ENCODE assay signal across 25 cellular contexts in the genomic region with DNA sequence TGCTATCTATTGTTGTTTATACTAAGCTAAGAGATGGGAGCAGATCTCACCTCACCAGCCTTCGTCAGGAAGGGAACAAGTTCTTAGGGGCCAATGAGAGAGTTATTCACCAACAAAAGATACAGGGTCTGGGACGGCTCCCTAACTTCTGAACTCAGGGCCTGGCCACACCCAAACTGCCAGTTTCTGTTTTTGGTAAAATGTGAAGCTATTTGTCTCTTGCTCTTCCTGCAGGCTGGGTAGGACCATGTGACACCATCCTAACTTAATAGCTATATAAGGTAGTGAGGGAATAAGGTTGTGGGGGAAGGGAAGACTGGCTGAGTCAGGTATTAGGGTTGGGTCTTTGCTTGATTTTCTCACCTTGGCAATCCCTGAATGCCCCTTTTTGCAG.
"Had no signal": no experiment of that assay in that cellular context is flagged by ENCODE, and none has a peak within 500 bp of the region (broad histone marks: within the 10 kb centered on the region; RNA-seq: fewer than 3 reads in every experiment).

No MANE protein-coding gene starts in this region.

- H3K27me3 Mint-ChIP-seq: activated naive CD8-positive, alpha-beta T cell; dendritic cell treated with granulocyte-macrophage colony-stimulating factor and Interleukin-4, amounts not matched to agents 40 ng/mL and 50 ng/mL, for 4 days had no signal

- H3K27ac Mint-ChIP-seq: activated naive CD8-positive, alpha-beta T cell; activated T-helper 1 cell treated with anti-CD3 and anti-CD28 coated beads, Interleukin-12 subunit alpha, Interleukin-12 subunit beta, Interleukin-2, Interleukin-4 antibody, amounts not matched to agents 30 ng/mL and 10 ng/mL and 1 ng/mL, durations not matched to agents 14 hours and 24 hours and 36 hours; dendritic cell treated with granulocyte-macrophage colony-stimulating factor and Interleukin-4, amounts not matched to agents 40 ng/mL and 50 ng/mL, for 4 days; nephron progenitor cell had no signal

- H3K9me3 Mint-ChIP-seq: dendritic cell treated with granulocyte-macrophage colony-stimulating factor and Interleukin-4, amounts not matched to agents 40 ng/mL and 50 ng/mL, for 4 days had no signal

- H3K4me3 ChIP-seq: adrenal gland, ascending aorta, hepatocyte, pancreas, psoas muscle, right atrium auricular region, thoracic aorta, upper lobe of left lung had no signal

- ATAC-seq: left ventricle myocardium superior, psoas muscle had no signal

- H3K27ac ChIP-seq: adrenal gland, ascending aorta, brain microvascular endothelial cell, hepatocyte, pancreas, psoas muscle, right atrium auricular region, thoracic aorta, upper lobe of left lung, WERI-Rb-1 had no signal

- H3K79me2 ChIP-seq: hepatocyte had no signal

- H3K36me3 ChIP-seq: adrenal gland, ascending aorta, brain microvascular endothelial cell, pancreas, right atrium auricular region, thoracic aorta, upper lobe of left lung, WERI-Rb-1 had no signal

- H3K4me3 Mint-ChIP-seq: activated naive CD8-positive, alpha-beta T cell; activated T-helper 1 cell treated with anti-CD3 and anti-CD28 coated beads, Interleukin-12 subunit alpha, Interleukin-12 subunit beta, Interleukin-2, Interleukin-4 antibody, amounts not matched to agents 30 ng/mL and 10 ng/mL and 1 ng/mL, durations not matched to agents 14 hours and 24 hours and 36 hours; dendritic cell treated with granulocyte-macrophage colony-stimulating factor and Interleukin-4, amounts not matched to agents 40 ng/mL and 50 ng/mL, for 4 days; nephron progenitor cell had no signal

- H3K4me2 ChIP-seq: hepatocyte had no signal

- H3K9me3 ChIP-seq: adrenal gland, ascending aorta, pancreas, psoas muscle, thoracic aorta, upper lobe of left lung had no signal

- DNase-seq: activated CD4-positive, alpha-beta T cell treated with anti-CD3 and anti-CD28 coated beads for 1 hour; activated CD4-positive, alpha-beta T cell treated with anti-CD3 and anti-CD28 coated beads, Interleukin-2, amount 50 U/mL, for 4 hours; activated gamma-delta T cell; adrenal gland; caudate nucleus; effector CD4-positive, alpha-beta T cell; foreskin melanocyte; left ventricle myocardium superior; mammary epithelial cell; nephron progenitor cell; pancreas; psoas muscle; stimulated activated CD4-positive, alpha-beta T cell treated with anti-CD3 and anti-CD28 coated beads, Interleukin-4, amount 100 ng/mL, for 24 hours; stimulated activated naive CD4-positive, alpha-beta T cell treated with Interleukin-2 at 50 U/mL for 16 hours; SW 1271; upper lobe of left lung; WERI-Rb-1 had no signal

- H3K27me3 ChIP-seq: adrenal gland, ascending aorta, brain microvascular endothelial cell, pancreas, right atrium auricular region, upper lobe of left lung had no signal

- H3K4me1 ChIP-seq: adrenal gland, ascending aorta, pancreas, psoas muscle, right atrium auricular region, upper lobe of left lung had no signal

- H3K36me3 Mint-ChIP-seq: activated naive CD8-positive, alpha-beta T cell had no signal
